ENCODE assay signal across 19 cellular contexts in the genomic region with DNA sequence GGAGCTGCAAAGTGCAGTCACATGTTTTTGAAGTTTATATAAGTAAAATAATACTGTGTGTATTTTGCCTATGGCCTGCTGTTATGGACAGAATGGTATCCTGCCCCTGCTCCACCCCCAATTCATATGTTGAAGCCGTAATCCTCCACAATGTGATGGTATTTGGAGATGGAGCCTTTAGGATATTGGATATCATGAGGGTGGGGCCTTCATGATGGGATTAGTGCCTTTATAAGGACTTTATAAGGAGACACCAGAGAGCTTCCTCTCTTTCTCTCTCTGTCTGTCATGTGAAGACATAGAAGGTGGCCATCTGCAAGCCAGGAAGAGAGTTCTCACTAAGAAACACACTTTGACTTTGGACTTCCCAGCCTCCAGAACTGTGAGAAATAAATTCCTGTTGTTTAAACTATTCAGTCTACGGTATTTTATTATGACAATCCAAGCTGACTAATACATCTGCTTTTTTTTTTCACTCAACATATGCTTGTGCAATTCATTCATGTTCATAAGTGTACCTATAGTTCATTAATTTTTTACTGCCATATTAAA. TPM values are rescaled to one million over a fixed set of nuclear protein-coding genes. Genes with fewer than 3 reads are reported as not detected.
DNase-seq lines count a peak whose midpoint lies in the region; ATAC-seq and TF ChIP-seq lines count a peak whose summit lies in the region.
"Had no signal": no experiment of that assay in that cellular context is flagged by ENCODE, and none has a peak within 500 bp of the region (broad histone marks: within the 10 kb centered on the region; RNA-seq: fewer than 3 reads in every experiment).

No MANE protein-coding gene starts in this region.

- DNase-seq in ELR (ENCODE audit: low read depth) (peak; percentile 34), HAP-1 (ENCODE audit: low spot score in 2 of 2) (peak; percentile 40 to 49), fibroblast of mammary gland (ENCODE audit: low read depth) (peak; percentile 22), HuH-7.5 (ENCODE audit: low spot score) (no peak), Right ventricle myocardium inferior (ENCODE audit: missing footprints) (no peak), NCI-H345 (lab: John Stamatoyannopoulos, UW) (no peak)
- DNase-seq: Calu3; CD8-positive, alpha-beta T cell; DMS 273 treated with DMSO at 0.1 percent for 48 hours; DMS53; GDM1; H9; HFFc6; Kasumi-1; KG1 had no signal

- H3K9me3 ChIP-seq in HAP-1 (peaks cover 4% of the 10 kb centered on the region; the same call in 1 of the 2 replicates), Loucy (ENCODE audit: insufficient read depth, low read depth, low read length) (no peaks in the 10 kb centered on the region)

- H4K20me1 ChIP-seq in Loucy (ENCODE audit: insufficient read depth, low read length, poor library complexity, severe bottlenecking): no peaks in the 10 kb centered on the region

- in situ Hi-C loops in HAP-1 (cut with MboI; ENCODE audit: low sequenced_read_pairs): no loop called here

- TF ChIP-seq CTCF in Loucy (conservative IDR thresholded peaks at IDR 0.05; ENCODE audit: low read length) (no peak), fibroblast of mammary gland (conservative IDR thresholded peaks at IDR 0.05; ENCODE audit: control insufficient read depth, insufficient read depth, low read depth, low read length) (no peak)

- no peaks in the 10 kb centered on the region for H3K27me3 ChIP-seq in HAP-1 (ENCODE audit: low read depth)
- no peaks in the 10 kb centered on the region for H3K27me3 ChIP-seq in Loucy (ENCODE audit: insufficient read depth, low read length, poor library complexity, severe bottlenecking)
- H3K27me3 ChIP-seq: BLaER1 treated with 17β-estradiol and CSF1 and Interleukin-3, amounts not matched to agents 10 nM and 100 nM had no signal

- H3K9ac ChIP-seq in Loucy (ENCODE audit: low read depth, low read length, poor library complexity, severe bottlenecking): no peak overlapping the region
- H3K9ac ChIP-seq: BLaER1 treated with 17β-estradiol and CSF1 and Interleukin-3, amounts not matched to agents 10 nM and 100 nM had no signal

- peaks cover 24% of the 10 kb centered on the region for H3K79me2 ChIP-seq in Loucy (ENCODE audit: insufficient read depth, low read length)

- H3K4me1 ChIP-seq in HAP-1 (peaks cover 17% of the 10 kb centered on the region), Loucy (ENCODE audit: insufficient read depth, low read length, poor library complexity, severe bottlenecking) (peaks cover 9% of the 10 kb centered on the region)

- H3K36me3 ChIP-seq in HAP-1 (replicated peaks) (no peaks in the 10 kb centered on the region), Loucy (ENCODE audit: insufficient read depth, low read length) (no peaks in the 10 kb centered on the region)
- H3K36me3 ChIP-seq: BLaER1 treated with 17β-estradiol and CSF1 and Interleukin-3, amounts not matched to agents 10 nM and 100 nM had no signal

- no peaks in the 10 kb centered on the region for H3K9me2 ChIP-seq in Loucy (replicated peaks; ENCODE audit: low read depth, low read length)

- H2AFZ ChIP-seq in Loucy (ENCODE audit: low read length): peak overlapping the region; percentile 47; the same call in 1 of the 2 replicates

- intact Hi-C loops in Right ventricle myocardium inferior (cut with DNase I): no loop called here

- no peak overlapping the region for H3K4me3 ChIP-seq in HAP-1
- H3K4me3 ChIP-seq in Loucy (ENCODE audit: low read length, poor library complexity, severe bottlenecking): no peak overlapping the region
- H3K4me3 ChIP-seq in fibroblast of mammary gland (ENCODE audit: control insufficient read depth, low read depth, low read length): no peak overlapping the region
- H3K4me3 ChIP-seq: BLaER1 treated with 17β-estradiol and CSF1 and Interleukin-3, amounts not matched to agents 10 nM and 100 nM had no signal

- H3F3A ChIP-seq in Loucy (ENCODE audit: low read depth): no peaks in the 10 kb centered on the region

- ATAC-seq in Right ventricle myocardium inferior: no peak
- ATAC-seq: CD8-positive, alpha-beta T cell had no signal

- H3K4me2 ChIP-seq in Loucy (ENCODE audit: low read depth, low read length, poor library complexity, severe bottlenecking): no peak overlapping the region
- H3K4me2 ChIP-seq: BLaER1 treated with 17β-estradiol and CSF1 and Interleukin-3, amounts not matched to agents 10 nM and 100 nM had no signal

RNA-seq across cellular contexts. Expression of gene CHPT1, which starts 3.1 kb away (rescaled TPM):
- 128 TPM for total RNA-seq in Right ventricle myocardium inferior

RNA-seq across cellular contexts. Expression of gene SYCP3, which starts 44.9 kb away (rescaled TPM):
- total RNA-seq in Right ventricle myocardium inferior: not detected
- total RNA-seq: A172, HFFc6, HT-29 had no signal

Comparison
In these comparisons a context has a peak if more than half of its experiments do, and no peak if none do; other contexts are left out.
1. DNase-seq: peak in ELR (single experiment), HAP-1 (2 of 2) and fibroblast of mammary gland (single experiment); none in HuH-7.5 (single experiment), Right ventricle myocardium inferior (single experiment) and NCI-H345 (single experiment).